Comparison of ENCODE assay signal across 12 cellular contexts in the genomic region with DNA sequence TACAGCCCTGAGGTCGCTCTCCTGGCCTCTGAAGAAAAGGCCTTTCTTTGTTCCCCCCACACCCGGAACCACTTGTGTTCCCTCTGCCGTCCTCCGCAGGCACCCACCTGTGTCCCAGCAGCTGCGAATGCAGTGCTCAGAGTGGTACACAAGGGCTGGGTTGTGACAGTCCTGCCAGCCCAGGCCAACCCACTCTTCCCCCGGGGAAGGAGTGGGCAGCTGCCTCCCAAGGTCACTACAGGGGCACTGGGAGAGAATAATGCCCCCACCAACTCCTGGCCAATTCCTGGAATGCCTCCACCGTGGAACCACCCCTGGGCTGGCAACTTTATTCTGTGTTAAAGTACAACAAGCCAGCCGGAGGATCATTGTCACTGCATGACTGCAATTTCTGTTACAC. TPM values are rescaled to one million over a fixed set of nuclear protein-coding genes. Genes with fewer than 3 reads are reported as not detected.
A peak's percentile ranks its signal among the peaks of the same experiment; 100 is the strongest.
DNase-seq lines count a peak whose midpoint lies in the region; ATAC-seq, FAIRE-seq and TF ChIP-seq lines count a peak whose summit lies in the region.
"Had no signal": no experiment of that assay in that cellular context is flagged by ENCODE, and none has a peak within 500 bp of the region (broad histone marks: within the 10 kb centered on the region; RNA-seq: fewer than 3 reads in every experiment).

No MANE protein-coding gene starts in this region.

- WGBS in heart left ventricle, 4 donors, result 27 to 53% (median 49%) methylated on average over 7 to 8 of the region's 8 CpGs
- 51 to 55% methylated on average over 8 of the region's 8 CpGs for whole genome bisulfite sequencing in aorta, 2 donors

- H3K9me3 Mint-ChIP-seq in astrocyte (ENCODE audit: unreplicated experiment), result no peaks in the 10 kb centered on the region
- H3K9me3 Mint-ChIP-seq in natural killer cell treated with Interleukin-12 subunit alpha and Interleukin-12 subunit beta and Interleukin-15 and Interleukin-18, amount 100 ng/mL, for 72 hours, result no peaks in the 10 kb centered on the region

- TF ChIP-seq POLR2A in heart left ventricle (IDR thresholded peaks at IDR 0.05), result no peak

- no peak overlapping the region for H3K4me3 Mint-ChIP-seq in astrocyte (ENCODE audit: unreplicated experiment)
- no peak overlapping the region for H3K4me3 Mint-ChIP-seq in natural killer cell treated with Interleukin-12 subunit alpha and Interleukin-12 subunit beta and Interleukin-15 and Interleukin-18, amount 100 ng/mL, for 72 hours

- DNase-seq in heart left ventricle (no peak), cardiac septum (ENCODE audit: low spot score) (no peak), astrocyte (ENCODE audit: low read depth) (no peak), aorta (peak in 1 of 2 donors; percentile 52), head of caudate nucleus (no peak), islet precursor cell (no peak), NCI-H748 treated with DMSO at 0.1 percent for 48 hours (lab: John Stamatoyannopoulos, UW) (no peak)
- DNase-seq in natural killer cell treated with Interleukin-12 subunit alpha and Interleukin-12 subunit beta and Interleukin-15 and Interleukin-18, amount 100 ng/mL, for 72 hours (ENCODE audit: low spot score), result no peak
- DNase-seq: hippocampal formation, NCI-H524 had no signal

- no peak overlapping the region for H2AFZ ChIP-seq in astrocyte (ENCODE audit: low read depth, low read length)

- no peak overlapping the region for H3K9ac ChIP-seq in astrocyte (ENCODE audit: low read length)

- H3K4me3 ChIP-seq in heart left ventricle, result no peak overlapping the region
- no peak overlapping the region for H3K4me3 ChIP-seq in astrocyte (ENCODE audit: insufficient read depth, low read depth, low read length)
- H3K4me3 ChIP-seq in aorta (ENCODE audit: low read length in 2 of 2), result no peak overlapping the region
- H3K4me3 ChIP-seq: SJSA1 had no signal

- H3K27ac ChIP-seq in heart left ventricle (peak overlapping the region in 10 of 12 donors; percentile 6 to 84 (median 56)), astrocyte (ENCODE audit: low read depth, low read length) (no peak overlapping the region), aorta (ENCODE audit: low read depth in 1 of 2, low read length in 2 of 2) (no peak overlapping the region)
- H3K27ac ChIP-seq: SJSA1 had no signal

- H3K4me1 ChIP-seq in heart left ventricle (peaks cover 19 to 97% (median 81%) of the 10 kb centered on the region in 12 donors), astrocyte (ENCODE audit: insufficient read depth, low read length) (no peaks in the 10 kb centered on the region), aorta (ENCODE audit: control insufficient read depth in 1 of 2, insufficient read depth in 2 of 2, low read length in 2 of 2) (no peaks in the 10 kb centered on the region)
- H3K4me1 ChIP-seq: SJSA1 had no signal

- peaks cover 3% of the 10 kb centered on the region for H3K4me1 Mint-ChIP-seq in astrocyte (ENCODE audit: low read depth, unreplicated experiment)
- H3K4me1 Mint-ChIP-seq in natural killer cell treated with Interleukin-12 subunit alpha and Interleukin-12 subunit beta and Interleukin-15 and Interleukin-18, amount 100 ng/mL, for 72 hours (ENCODE audit: low read depth in 2 of 2), result peaks cover 60 to 70% of the 10 kb centered on the region in 2 donors

- peak overlapping the region; percentile 18 for H3K27ac Mint-ChIP-seq in astrocyte (ENCODE audit: unreplicated experiment)
- peak overlapping the region; percentile 49 to 99 for H3K27ac Mint-ChIP-seq in natural killer cell treated with Interleukin-12 subunit alpha and Interleukin-12 subunit beta and Interleukin-15 and Interleukin-18, amount 100 ng/mL, for 72 hours

- H3K27me3 Mint-ChIP-seq in astrocyte (ENCODE audit: low read depth, unreplicated experiment), result peaks cover 18% of the 10 kb centered on the region
- no peaks in the 10 kb centered on the region for H3K27me3 Mint-ChIP-seq in natural killer cell treated with Interleukin-12 subunit alpha and Interleukin-12 subunit beta and Interleukin-15 and Interleukin-18, amount 100 ng/mL, for 72 hours

- peaks cover 16% of the 10 kb centered on the region for H4K20me1 ChIP-seq in astrocyte (ENCODE audit: insufficient read depth, low read length)

- H3K4me2 ChIP-seq in astrocyte (ENCODE audit: low read length), result no peak overlapping the region

- peak; percentile 9 to 40 (median 20) for ATAC-seq in heart left ventricle
- no peak for ATAC-seq in natural killer cell treated with Interleukin-12 subunit alpha and Interleukin-12 subunit beta and Interleukin-15 and Interleukin-18, amount 100 ng/mL, for 72 hours
- peak; percentile 15 for ATAC-seq in aorta (ENCODE audit: low FRiP score)

- TF ChIP-seq CTCF in heart left ventricle (IDR thresholded peaks at IDR 0.05) (no peak), astrocyte (IDR thresholded peaks at IDR 0.05; ENCODE audit: insufficient read depth, low read depth, low read length) (no peak)

- intact Hi-C loops in heart left ventricle (cut with DNase I), result no loop called here
- intact Hi-C loops in cardiac septum (cut with DNase I), result no loop called here
- intact Hi-C loops in aorta (cut with DNase I), result no loop called here
- intact Hi-C loops in head of caudate nucleus (cut with DNase I), result no loop called here

- H3K36me3 ChIP-seq in heart left ventricle (peaks cover 0 to 30% (median 0%) of the 10 kb centered on the region in 9 donors), astrocyte (ENCODE audit: insufficient read depth, low read length) (no peaks in the 10 kb centered on the region), aorta (ENCODE audit: control insufficient read depth in 1 of 2, insufficient read depth in 2 of 2, low read length in 1 of 2) (peaks cover 0 to 3% of the 10 kb centered on the region in 2 donors)
- H3K36me3 ChIP-seq: SJSA1 had no signal

- H3K9me3 ChIP-seq in heart left ventricle, result no peaks in the 10 kb centered on the region
- H3K9me3 ChIP-seq in astrocyte (ENCODE audit: insufficient read depth, low read depth, low read length), result no peaks in the 10 kb centered on the region
- H3K9me3 ChIP-seq in aorta (ENCODE audit: control insufficient read depth, low read length), result no peaks in the 10 kb centered on the region
- H3K9me3 ChIP-seq: SJSA1 had no signal

- H3K79me2 ChIP-seq in astrocyte (ENCODE audit: insufficient read depth, low read length), result peaks cover 5% of the 10 kb centered on the region

- FAIRE-seq in astrocyte (lab: Jason Lieb, UNC), result no peak
- FAIRE-seq: G401.6 had no signal

- H3K27me3 ChIP-seq in heart left ventricle (no peaks in the 10 kb centered on the region), astrocyte (ENCODE audit: insufficient read depth, low read length) (no peaks in the 10 kb centered on the region), aorta (ENCODE audit: control insufficient read depth in 1 of 2, insufficient read depth in 2 of 2, low read length in 1 of 2) (no peaks in the 10 kb centered on the region)

- peaks cover 11% of the 10 kb centered on the region for H3K36me3 Mint-ChIP-seq in astrocyte (ENCODE audit: low read depth, unreplicated experiment)
- peaks cover 7% of the 10 kb centered on the region for H3K36me3 Mint-ChIP-seq in natural killer cell treated with Interleukin-12 subunit alpha and Interleukin-12 subunit beta and Interleukin-15 and Interleukin-18, amount 100 ng/mL, for 72 hours

RNA-seq across cellular contexts. Expression of gene GYPC, which starts 10.0 kb away (rescaled TPM):
- total RNA-seq in heart left ventricle (100 to 1,000 TPM; 108 to 149 (median 128) TPM), cardiac septum (113 TPM), astrocyte (26.5 and 29.3 TPM in 2 replicates), aorta (10 to 100 TPM; 79.5 to 91.2 TPM)
- polyA plus RNA-seq in heart left ventricle (100 to 1,000 TPM; 131 to 369 TPM), aorta (100 to 1,000 TPM; 118 to 173 TPM)
- 10 to 100 TPM; 44.2 to 56.9 TPM for total RNA-seq in natural killer cell treated with Interleukin-12 subunit alpha and Interleukin-12 subunit beta and Interleukin-15 and Interleukin-18, amount 100 ng/mL, for 72 hours
- total RNA-seq: SJSA1 had no signal

Comparison
In these comparisons a context has a peak if more than half of its experiments do, and no peak if none do; other contexts are left out.
1. ATAC-seq: peak in heart left ventricle (4 of 4) and aorta (single experiment); none in natural killer cell treated with Interleukin-12 subunit alpha and Interleukin-12 subunit beta and Interleukin-15 and Interleukin-18, amount 100 ng/mL, for 72 hours (0 of 2).
2. H3K27ac ChIP-seq: peak in heart left ventricle (10 of 12); none in astrocyte (single experiment) and aorta (0 of 2).